Comparison of ENCODE assay signal across 18 cellular contexts in genomic region chr19:15014579-15014978, GRCh38. TPM values are rescaled to one million over a fixed set of nuclear protein-coding genes. Genes with fewer than 3 reads are reported as not detected.
DNase-seq lines count a peak whose midpoint lies in the region; ATAC-seq and TF ChIP-seq lines count a peak whose summit lies in the region.
"Had no signal": no experiment of that assay in that cellular context is flagged by ENCODE, and none has a peak within 500 bp of the region (broad histone marks: within the 10 kb centered on the region; RNA-seq: fewer than 3 reads in every experiment).

No MANE protein-coding gene starts in this region.

- DNase-seq in ELF-1 (ENCODE audit: low read depth, low spot score) (peak; percentile 14), KBM-7 (peak; percentile 9), WTC11 (ENCODE audit: low spot score) (peak; percentile 22), nephron progenitor cell (peak; percentile 22), brain microvascular endothelial cell (no peak)
- DNase-seq: CD4-positive, alpha-beta T cell; DMS79 treated with DMSO at 0.1 percent for 48 hours; GF-D8; MM.1S; NCI-H1105 treated with DMSO at 0.1 percent for 48 hours; NCI-H187 treated with DMSO at 0.1 percent for 48 hours; NCI-H446; PC-3; SHP77 had no signal

- H3K27me3 Mint-ChIP-seq in WTC11 (ENCODE audit: low read depth) (peaks cover 65% of the 10 kb centered on the region), nephron progenitor cell (ENCODE audit: low read depth, poor library complexity) (peaks cover 50% of the 10 kb centered on the region)

- TF ChIP-seq CTCF in WTC11 (IDR thresholded peaks at IDR 0.05) (no peak), nephron progenitor cell (IDR thresholded peaks at IDR 0.05) (no peak), brain microvascular endothelial cell (IDR thresholded peaks at IDR 0.05; ENCODE audit: low read depth, low read length, missing control alignments) (no peak)

- H3K9me3 Mint-ChIP-seq in WTC11: no peaks in the 10 kb centered on the region
- peaks cover 50% of the 10 kb centered on the region for H3K9me3 Mint-ChIP-seq in nephron progenitor cell

- H3K27ac ChIP-seq in brain microvascular endothelial cell: no peak overlapping the region

- H3K4me3 Mint-ChIP-seq in WTC11 (no peak overlapping the region), nephron progenitor cell (no peak overlapping the region)
- H3K4me3 Mint-ChIP-seq: B cell; CD4-positive, alpha-beta T cell had no signal

- no peaks in the 10 kb centered on the region for H3K36me3 ChIP-seq in brain microvascular endothelial cell (replicated peaks)
- H3K36me3 ChIP-seq: HAP-1 had no signal

- H3K27me3 ChIP-seq in brain microvascular endothelial cell (replicated peaks): peaks cover 7% of the 10 kb centered on the region

- ATAC-seq in WTC11 (no peak), HG03095 (IDR thresholded peaks at IDR 0.05; ENCODE audit: unreplicated experiment) (no peak), GM21619 (IDR thresholded peaks at IDR 0.05; ENCODE audit: unreplicated experiment) (no peak)
- ATAC-seq: PC-3 had no signal

- H3K4me1 Mint-ChIP-seq in WTC11 (peaks cover 6% of the 10 kb centered on the region; the same call in 1 of the 2 replicates), nephron progenitor cell (no peaks in the 10 kb centered on the region)
- H3K4me1 Mint-ChIP-seq: B cell had no signal

- H3K4me3 ChIP-seq in brain microvascular endothelial cell (ENCODE audit: low read depth, low read length): no peak overlapping the region
- H3K4me3 ChIP-seq: HAP-1 had no signal

- H3K36me3 Mint-ChIP-seq in WTC11 (no peaks in the 10 kb centered on the region), nephron progenitor cell (ENCODE audit: low read depth) (no peaks in the 10 kb centered on the region)

- in situ Hi-C loops in KBM-7 (cut with MboI; ENCODE audit: low pct_unique_long_range_greater_than_20kb, low sequenced_read_pairs): no loop called here
- in situ Hi-C loops in brain microvascular endothelial cell (cut with HindIII; ENCODE audit: low pct_ligation_motif_present, low sequenced_read_pairs): no loop called here

- POLR2A ChIA-PET in WTC11 (lab: Charles Lee): interaction anchor here (0.6 kb wide), 1 partner anchor 387 kb away, joined by 3 read pairs; no protein-coding TSS in a partner anchor

- H3K27ac Mint-ChIP-seq in WTC11 (no peak overlapping the region), nephron progenitor cell (no peak overlapping the region)
- H3K27ac Mint-ChIP-seq: B cell; CD4-positive, alpha-beta T cell had no signal

- CTCF ChIA-PET in WTC11 (lab: Charles Lee): interaction anchor here (1.1 kb wide), 1 partner anchor 11 kb away, joined by 3 read pairs; no protein-coding TSS in a partner anchor

TF ChIP-seq in WTC11, 78 proteins besides CTCF, POLR2A, EP300 and RAD21:
- TF ChIP-seq, protein P1, sequence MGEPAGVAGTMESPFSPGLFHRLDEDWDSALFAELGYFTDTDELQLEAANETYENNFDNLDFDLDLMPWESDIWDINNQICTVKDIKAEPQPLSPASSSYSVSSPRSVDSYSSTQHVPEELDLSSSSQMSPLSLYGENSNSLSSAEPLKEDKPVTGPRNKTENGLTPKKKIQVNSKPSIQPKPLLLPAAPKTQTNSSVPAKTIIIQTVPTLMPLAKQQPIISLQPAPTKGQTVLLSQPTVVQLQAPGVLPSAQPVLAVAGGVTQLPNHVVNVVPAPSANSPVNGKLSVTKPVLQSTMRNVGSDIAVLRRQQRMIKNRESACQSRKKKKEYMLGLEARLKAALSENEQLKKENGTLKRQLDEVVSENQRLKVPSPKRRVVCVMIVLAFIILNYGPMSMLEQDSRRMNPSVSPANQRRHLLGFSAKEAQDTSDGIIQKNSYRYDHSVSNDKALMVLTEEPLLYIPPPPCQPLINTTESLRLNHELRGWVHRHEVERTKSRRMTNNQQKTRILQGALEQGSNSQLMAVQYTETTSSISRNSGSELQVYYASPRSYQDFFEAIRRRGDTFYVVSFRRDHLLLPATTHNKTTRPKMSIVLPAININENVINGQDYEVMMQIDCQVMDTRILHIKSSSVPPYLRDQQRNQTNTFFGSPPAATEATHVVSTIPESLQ (CRISPR knock-in tag; IDR thresholded peaks at IDR 0.05): no peak
- TF ChIP-seq ATF1 (CRISPR knock-in tag; IDR thresholded peaks at IDR 0.05) (no peak), CREM (CRISPR knock-in tag; IDR thresholded peaks at IDR 0.05) (no peak), MLX (CRISPR knock-in tag; IDR thresholded peaks at IDR 0.05) (no peak), ZNF317 (CRISPR knock-in tag; IDR thresholded peaks at IDR 0.05; ENCODE audit: borderline replicate concordance, low read depth) (no peak), USF1 (CRISPR knock-in tag; IDR thresholded peaks at IDR 0.05) (no peak), JAZF1 (CRISPR knock-in tag; IDR thresholded peaks at IDR 0.05) (no peak), OVOL2 (CRISPR knock-in tag; IDR thresholded peaks at IDR 0.05; ENCODE audit: borderline replicate concordance) (no peak), ZSCAN18 (CRISPR knock-in tag; IDR thresholded peaks at IDR 0.05) (no peak)
- TF ChIP-seq, protein P2, sequence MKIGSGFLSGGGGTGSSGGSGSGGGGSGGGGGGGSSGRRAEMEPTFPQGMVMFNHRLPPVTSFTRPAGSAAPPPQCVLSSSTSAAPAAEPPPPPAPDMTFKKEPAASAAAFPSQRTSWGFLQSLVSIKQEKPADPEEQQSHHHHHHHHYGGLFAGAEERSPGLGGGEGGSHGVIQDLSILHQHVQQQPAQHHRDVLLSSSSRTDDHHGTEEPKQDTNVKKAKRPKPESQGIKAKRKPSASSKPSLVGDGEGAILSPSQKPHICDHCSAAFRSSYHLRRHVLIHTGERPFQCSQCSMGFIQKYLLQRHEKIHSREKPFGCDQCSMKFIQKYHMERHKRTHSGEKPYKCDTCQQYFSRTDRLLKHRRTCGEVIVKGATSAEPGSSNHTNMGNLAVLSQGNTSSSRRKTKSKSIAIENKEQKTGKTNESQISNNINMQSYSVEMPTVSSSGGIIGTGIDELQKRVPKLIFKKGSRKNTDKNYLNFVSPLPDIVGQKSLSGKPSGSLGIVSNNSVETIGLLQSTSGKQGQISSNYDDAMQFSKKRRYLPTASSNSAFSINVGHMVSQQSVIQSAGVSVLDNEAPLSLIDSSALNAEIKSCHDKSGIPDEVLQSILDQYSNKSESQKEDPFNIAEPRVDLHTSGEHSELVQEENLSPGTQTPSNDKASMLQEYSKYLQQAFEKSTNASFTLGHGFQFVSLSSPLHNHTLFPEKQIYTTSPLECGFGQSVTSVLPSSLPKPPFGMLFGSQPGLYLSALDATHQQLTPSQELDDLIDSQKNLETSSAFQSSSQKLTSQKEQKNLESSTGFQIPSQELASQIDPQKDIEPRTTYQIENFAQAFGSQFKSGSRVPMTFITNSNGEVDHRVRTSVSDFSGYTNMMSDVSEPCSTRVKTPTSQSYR (CRISPR knock-in tag; IDR thresholded peaks at IDR 0.05): no peak
- TF ChIP-seq, protein P3, sequence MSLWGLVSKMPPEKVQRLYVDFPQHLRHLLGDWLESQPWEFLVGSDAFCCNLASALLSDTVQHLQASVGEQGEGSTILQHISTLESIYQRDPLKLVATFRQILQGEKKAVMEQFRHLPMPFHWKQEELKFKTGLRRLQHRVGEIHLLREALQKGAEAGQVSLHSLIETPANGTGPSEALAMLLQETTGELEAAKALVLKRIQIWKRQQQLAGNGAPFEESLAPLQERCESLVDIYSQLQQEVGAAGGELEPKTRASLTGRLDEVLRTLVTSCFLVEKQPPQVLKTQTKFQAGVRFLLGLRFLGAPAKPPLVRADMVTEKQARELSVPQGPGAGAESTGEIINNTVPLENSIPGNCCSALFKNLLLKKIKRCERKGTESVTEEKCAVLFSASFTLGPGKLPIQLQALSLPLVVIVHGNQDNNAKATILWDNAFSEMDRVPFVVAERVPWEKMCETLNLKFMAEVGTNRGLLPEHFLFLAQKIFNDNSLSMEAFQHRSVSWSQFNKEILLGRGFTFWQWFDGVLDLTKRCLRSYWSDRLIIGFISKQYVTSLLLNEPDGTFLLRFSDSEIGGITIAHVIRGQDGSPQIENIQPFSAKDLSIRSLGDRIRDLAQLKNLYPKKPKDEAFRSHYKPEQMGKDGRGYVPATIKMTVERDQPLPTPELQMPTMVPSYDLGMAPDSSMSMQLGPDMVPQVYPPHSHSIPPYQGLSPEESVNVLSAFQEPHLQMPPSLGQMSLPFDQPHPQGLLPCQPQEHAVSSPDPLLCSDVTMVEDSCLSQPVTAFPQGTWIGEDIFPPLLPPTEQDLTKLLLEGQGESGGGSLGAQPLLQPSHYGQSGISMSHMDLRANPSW (CRISPR knock-in tag; conservative IDR thresholded peaks at IDR 0.05; ENCODE audit: low read depth): no peak

RNA-seq across cellular contexts. Expression of gene CASP14, which starts 34.7 kb away (rescaled TPM):
- total RNA-seq in WTC11 (2021): not detected in 3 replicates
- total RNA-seq: B cell; CD4-positive, alpha-beta T cell had no signal

RNA-seq across cellular contexts. Expression of gene SLC1A6, which starts 34.9 kb away (rescaled TPM):
- total RNA-seq in WTC11 (2021): 12.0 to 16.1 TPM (median 14.1 TPM) in 3 replicates
- total RNA-seq: B cell; CD4-positive, alpha-beta T cell had no signal
